In genomic region chr6:134289204-134289575, GRCh38 we compare ENCODE assay signal across 13 cellular contexts. TPM values are rescaled to one million over a fixed set of nuclear protein-coding genes. Genes with fewer than 3 reads are reported as not detected.
DNase-seq lines count a peak whose midpoint lies in the region; ATAC-seq and TF ChIP-seq lines count a peak whose summit lies in the region.
"Had no signal": no experiment of that assay in that cellular context is flagged by ENCODE, and none has a peak within 500 bp of the region (broad histone marks: within the 10 kb centered on the region; RNA-seq: fewer than 3 reads in every experiment).

No MANE protein-coding gene starts in this region.

- no peaks in the 10 kb centered on the region for H3K27me3 Mint-ChIP-seq in T-helper 1 cell treated with Interleukin-12 subunit alpha and Interleukin-12 subunit beta and Interleukin-4 antibody, amounts not matched to agents 30 μg/mL and 1 μg/mL, for 36 hours (ENCODE audit: low read depth)

- H3K36me3 ChIP-seq in SJSA1 (no peaks in the 10 kb centered on the region), colonic mucosa (no peaks in the 10 kb centered on the region)
- H3K36me3 ChIP-seq: ascending aorta, suprapubic skin had no signal

- H3K9me3 Mint-ChIP-seq in T-helper 1 cell treated with Interleukin-12 subunit alpha and Interleukin-12 subunit beta and Interleukin-4 antibody, amounts not matched to agents 30 μg/mL and 1 μg/mL, for 36 hours = peaks cover 5% of the 10 kb centered on the region
- no peaks in the 10 kb centered on the region for H3K9me3 Mint-ChIP-seq in stimulated activated effector memory CD8-positive, alpha-beta T cell treated with anti-CD3 and anti-CD28 coated beads, Interleukin-12 subunit alpha, Interleukin-12 subunit beta, amount 100 ng/mL, for 72 hours

- peaks cover 17% of the 10 kb centered on the region for H3K4me1 ChIP-seq in SJSA1 (replicated peaks)
- no peaks in the 10 kb centered on the region for H3K4me1 ChIP-seq in colonic mucosa
- H3K4me1 ChIP-seq: ascending aorta had no signal

- intact Hi-C loops in colonic mucosa (cut with DNase I) = no loop called here

- H3K27ac ChIP-seq in SJSA1 (peak overlapping the region; percentile 72), colonic mucosa (peak overlapping the region; percentile 3)
- H3K27ac ChIP-seq: 22Rv1, ascending aorta, suprapubic skin had no signal

- no peaks in the 10 kb centered on the region for H3K9me3 ChIP-seq in SJSA1 (replicated peaks)
- H3K9me3 ChIP-seq in colonic mucosa = no peaks in the 10 kb centered on the region
- H3K9me3 ChIP-seq: ascending aorta, suprapubic skin had no signal

- no peak for ATAC-seq in stimulated activated effector memory CD8-positive, alpha-beta T cell treated with anti-CD3 and anti-CD28 coated beads, Interleukin-12 subunit alpha, Interleukin-12 subunit beta, amount 100 ng/mL, for 72 hours

- H3K4me3 ChIP-seq in SJSA1 = no peak overlapping the region
- no peak overlapping the region for H3K4me3 ChIP-seq in colonic mucosa
- H3K4me3 ChIP-seq: ascending aorta, suprapubic skin had no signal

- DNase-seq in T-helper 1 cell (no peak), SJSA1 (ENCODE audit: low read depth in 1 of 2, low spot score in 2 of 2) (no peak), colonic mucosa (no peak), inferior parietal cortex (ENCODE audit: extremely low spot score) (no peak), Kasumi-1 (lab: John Stamatoyannopoulos, UW) (no peak)
- DNase-seq in stimulated activated effector memory CD8-positive, alpha-beta T cell treated with anti-CD3 and anti-CD28 coated beads, Interleukin-12 subunit alpha, Interleukin-12 subunit beta, amount 100 ng/mL, for 72 hours (ENCODE audit: low spot score in 2 of 2) = no peak
- DNase-seq in stimulated activated CD8-positive, alpha-beta memory T cell treated with anti-CD3 and anti-CD28 coated beads, Interleukin-4, amount 100 ng/mL, for 48 hours = no peak
- DNase-seq: activated CD4-positive, CD25-positive, alpha-beta regulatory T cell treated with anti-CD3 and anti-CD28 coated beads, Interleukin-2, amount 50 U/mL, for 72 hours; NCI-H2171 treated with DMSO at 0.1 percent for 48 hours had no signal

- H3K4me1 Mint-ChIP-seq in T-helper 1 cell treated with Interleukin-12 subunit alpha and Interleukin-12 subunit beta and Interleukin-4 antibody, amounts not matched to agents 30 μg/mL and 1 μg/mL, for 36 hours (ENCODE audit: low read depth) = peaks cover 32% of the 10 kb centered on the region
- H3K4me1 Mint-ChIP-seq in stimulated activated effector memory CD8-positive, alpha-beta T cell treated with anti-CD3 and anti-CD28 coated beads, Interleukin-12 subunit alpha, Interleukin-12 subunit beta, amount 100 ng/mL, for 72 hours = peaks cover 23% of the 10 kb centered on the region

- H3K27ac Mint-ChIP-seq in T-helper 1 cell treated with Interleukin-12 subunit alpha and Interleukin-12 subunit beta and Interleukin-4 antibody, amounts not matched to agents 30 μg/mL and 1 μg/mL, for 36 hours = peak overlapping the region; percentile 74
- H3K27ac Mint-ChIP-seq in stimulated activated effector memory CD8-positive, alpha-beta T cell treated with anti-CD3 and anti-CD28 coated beads, Interleukin-12 subunit alpha, Interleukin-12 subunit beta, amount 100 ng/mL, for 72 hours = peak overlapping the region; percentile 95

- no peak overlapping the region for H3K9ac ChIP-seq in colonic mucosa (ENCODE audit: low read depth in 2 of 2, low read length in 2 of 2)

- TF ChIP-seq CTCF in colonic mucosa (IDR thresholded peaks at IDR 0.05) = no peak

- no peaks in the 10 kb centered on the region for H3K27me3 ChIP-seq in SJSA1 (replicated peaks)
- H3K27me3 ChIP-seq in colonic mucosa = no peaks in the 10 kb centered on the region
- H3K27me3 ChIP-seq: ascending aorta, suprapubic skin had no signal

- H3K36me3 Mint-ChIP-seq in T-helper 1 cell treated with Interleukin-12 subunit alpha and Interleukin-12 subunit beta and Interleukin-4 antibody, amounts not matched to agents 30 μg/mL and 1 μg/mL, for 36 hours (ENCODE audit: low read depth) = peaks cover 3% of the 10 kb centered on the region
- peaks cover 7% of the 10 kb centered on the region for H3K36me3 Mint-ChIP-seq in stimulated activated effector memory CD8-positive, alpha-beta T cell treated with anti-CD3 and anti-CD28 coated beads, Interleukin-12 subunit alpha, Interleukin-12 subunit beta, amount 100 ng/mL, for 72 hours

- H3K4me3 Mint-ChIP-seq in T-helper 1 cell treated with Interleukin-12 subunit alpha and Interleukin-12 subunit beta and Interleukin-4 antibody, amounts not matched to agents 30 μg/mL and 1 μg/mL, for 36 hours = no peak overlapping the region
- peak overlapping the region; percentile 46 for H3K4me3 Mint-ChIP-seq in stimulated activated effector memory CD8-positive, alpha-beta T cell treated with anti-CD3 and anti-CD28 coated beads, Interleukin-12 subunit alpha, Interleukin-12 subunit beta, amount 100 ng/mL, for 72 hours

RNA-seq across cellular contexts. Expression of gene SGK1, which starts 28.7 kb away (rescaled TPM):
- 50.2 and 53.9 TPM in 2 replicates for total RNA-seq in SJSA1 (2014; rRNA removed; shearing (Covaris generic))
- total RNA-seq in colonic mucosa = 10 to 100 TPM; 12.0 to 41.5 TPM
